In genomic region chr10:10017716-10018115, GRCh38 we compare ENCODE assay signal across 28 cellular contexts.
DNase-seq lines count a peak whose midpoint lies in the region.
"Had no signal": no experiment of that assay in that cellular context is flagged by ENCODE, and none has a peak within 500 bp of the region (broad histone marks: within the 10 kb centered on the region; RNA-seq: fewer than 3 reads in every experiment).

No MANE protein-coding gene starts in this region.

- no peak for DNase-seq in activated naive CD4-positive, alpha-beta T cell treated with anti-CD3 and anti-CD28 coated beads for 36 hours
- DNase-seq in activated naive CD4-positive, alpha-beta T cell treated with anti-CD3 and anti-CD28 coated beads, Interleukin-2, amount 50 U/mL, for 16 hours, result no peak
- peak in 28 of 42 donors; percentile 1 to 84 (median 34) for DNase-seq in head of caudate nucleus
- peak; percentile 34 for DNase-seq in putamen (ENCODE audit: low spot score)
- DNase-seq in NCI-H2081 treated with DMSO at 0.1 percent for 48 hours (lab: John Stamatoyannopoulos, UW), result no peak
- no peak for DNase-seq in SW480 (ENCODE audit: low spot score)
- DNase-seq: 8988T; ACHN; AML-193; BE2C; C1 segment of cervical spinal cord; Caco-2; Calu3; CD4-positive, alpha-beta memory T cell; CD4-positive, alpha-beta T cell; CD4-positive, CD25-positive, alpha-beta regulatory T cell; CD8-positive, alpha-beta memory T cell; CD8-positive, alpha-beta T cell; COR-L47; DMS 273 treated with DMSO at 0.1 percent for 48 hours; DMS153; DMS53; DMS79; DMS79 treated with DMSO at 0.1 percent for 48 hours; DND-41; EL had no signal

- peak overlapping the region; percentile 8 for H3K27ac Mint-ChIP-seq in activated naive CD4-positive, alpha-beta T cell treated with anti-CD3 and anti-CD28 coated beads for 36 hours
- H3K27ac Mint-ChIP-seq: B cell; CD14-positive monocyte; CD4-positive, alpha-beta memory T cell; CD4-positive, alpha-beta T cell; CD4-positive, CD25-positive, alpha-beta regulatory T cell; CD8-positive, alpha-beta memory T cell; CD8-positive, alpha-beta T cell had no signal

- no peak overlapping the region for H3K4me3 Mint-ChIP-seq in activated naive CD4-positive, alpha-beta T cell treated with anti-CD3 and anti-CD28 coated beads for 36 hours
- H3K4me3 Mint-ChIP-seq: B cell; CD14-positive monocyte; CD4-positive, alpha-beta memory T cell; CD4-positive, alpha-beta T cell; CD4-positive, CD25-positive, alpha-beta regulatory T cell; CD8-positive, alpha-beta memory T cell; CD8-positive, alpha-beta T cell had no signal

- H3K4me1 Mint-ChIP-seq in activated naive CD4-positive, alpha-beta T cell treated with anti-CD3 and anti-CD28 coated beads for 36 hours (ENCODE audit: low read depth), result no peaks in the 10 kb centered on the region
- H3K4me1 Mint-ChIP-seq: B cell; CD14-positive monocyte; CD4-positive, alpha-beta memory T cell; CD4-positive, CD25-positive, alpha-beta regulatory T cell; CD8-positive, alpha-beta memory T cell had no signal

- peaks cover 6% of the 10 kb centered on the region for H3K9me3 Mint-ChIP-seq in activated naive CD4-positive, alpha-beta T cell treated with anti-CD3 and anti-CD28 coated beads for 36 hours

- H3K27me3 Mint-ChIP-seq in activated naive CD4-positive, alpha-beta T cell treated with anti-CD3 and anti-CD28 coated beads for 36 hours (ENCODE audit: low read depth), result peaks cover 10% of the 10 kb centered on the region
- H3K27me3 Mint-ChIP-seq: B cell; CD4-positive, alpha-beta T cell; CD4-positive, CD25-positive, alpha-beta regulatory T cell; CD8-positive, alpha-beta memory T cell had no signal

- CTCF ChIA-PET in activated naive CD4-positive, alpha-beta T cell treated with anti-CD3 and anti-CD28 coated beads for 36 hours (lab: Charles Lee), result no interaction called here

- H3K36me3 Mint-ChIP-seq in activated naive CD4-positive, alpha-beta T cell treated with anti-CD3 and anti-CD28 coated beads for 36 hours (ENCODE audit: low read depth), result no peaks in the 10 kb centered on the region
- H3K36me3 Mint-ChIP-seq: CD14-positive monocyte; CD4-positive, alpha-beta memory T cell; CD4-positive, CD25-positive, alpha-beta regulatory T cell; CD8-positive, alpha-beta memory T cell; CD8-positive, alpha-beta T cell had no signal

- intact Hi-C loops in activated naive CD4-positive, alpha-beta T cell treated with anti-CD3 and anti-CD28 coated beads for 36 hours (cut with micrococcal nuclease), result no loop called here
- intact Hi-C loops in head of caudate nucleus (cut with DNase I), result no loop called here

Comparison
In these comparisons a context has a peak if more than half of its experiments do, and no peak if none do; other contexts are left out.
1. DNase-seq: peak in head of caudate nucleus (28 of 42) and putamen (single experiment); none in activated naive CD4-positive, alpha-beta T cell treated with anti-CD3 and anti-CD28 coated beads for 36 hours (single experiment), activated naive CD4-positive, alpha-beta T cell treated with anti-CD3 and anti-CD28 coated beads, Interleukin-2, amount 50 U/mL, for 16 hours (single experiment), NCI-H2081 treated with DMSO at 0.1 percent for 48 hours (single experiment) and SW480 (single experiment).